In genomic region chr1:23149110-23149509, GRCh38 we compare ENCODE assay signal across 14 cellular contexts. TPM values are rescaled to one million over a fixed set of nuclear protein-coding genes. Genes with fewer than 3 reads are reported as not detected.
A peak's percentile ranks its signal among the peaks of the same experiment; 100 is the strongest.
DNase-seq lines count a peak whose midpoint lies in the region; ATAC-seq, FAIRE-seq and TF ChIP-seq lines count a peak whose summit lies in the region.
"Had no signal": no experiment of that assay in that cellular context is flagged by ENCODE, and none has a peak within 500 bp of the region (broad histone marks: within the 10 kb centered on the region; RNA-seq: fewer than 3 reads in every experiment).

No MANE protein-coding gene starts in this region.

- CTCF ChIA-PET in CD4-positive, alpha-beta memory T cell (lab: Charles Lee; ENCODE audit: partially characterized antibody): interaction anchor here (1.7 kb wide), 1 partner anchor 35 kb away, joined by 8 read pairs; no protein-coding TSS in a partner anchor

- peak overlapping the region in 2 of 8 donors; percentile 15 to 24 for H3K4me3 Mint-ChIP-seq in CD4-positive, alpha-beta memory T cell

- no peaks in the 10 kb centered on the region for H3K36me3 ChIP-seq in CD4-positive, alpha-beta memory T cell (ENCODE audit: insufficient read depth, low read length)
- no peaks in the 10 kb centered on the region for H3K36me3 ChIP-seq in Peyer's patch
- no peaks in the 10 kb centered on the region for H3K36me3 ChIP-seq in hepatocyte (replicated peaks; ENCODE audit: insufficient read depth, low read depth)
- H3K36me3 ChIP-seq: upper lobe of left lung had no signal

- H3K27ac Mint-ChIP-seq in CD4-positive, alpha-beta memory T cell: peak overlapping the region in 4 of 7 donors; percentile 14 to 76 (median 22)

- H3K27ac ChIP-seq in CD4-positive, alpha-beta memory T cell (ENCODE audit: low read depth, low read length): no peak overlapping the region
- H3K27ac ChIP-seq in Peyer's patch (peak overlapping the region in 3 of 4 donors; percentile 45 to 81 (median 59)), hepatocyte (no peak overlapping the region), foreskin keratinocyte (no peak overlapping the region)
- H3K27ac ChIP-seq: upper lobe of left lung had no signal

- peaks cover 28 to 47% (median 40%) of the 10 kb centered on the region in 4 donors for H3K4me1 Mint-ChIP-seq in CD4-positive, alpha-beta memory T cell

- no peak overlapping the region for H3K4me3 ChIP-seq in CD4-positive, alpha-beta memory T cell (ENCODE audit: low read length in 2 of 2)
- H3K4me3 ChIP-seq in Peyer's patch (no peak overlapping the region), hepatocyte (no peak overlapping the region)
- H3K4me3 ChIP-seq: lung, upper lobe of left lung had no signal

- no peak overlapping the region for H2AFZ ChIP-seq in hepatocyte

- TF ChIP-seq CTCF in Peyer's patch (IDR thresholded peaks at IDR 0.05): no peak
- TF ChIP-seq CTCF in hepatocyte (IDR thresholded peaks at IDR 0.05; ENCODE audit: poor library complexity): no peak
- no peak for TF ChIP-seq CTCF in foreskin keratinocyte (conservative IDR thresholded peaks at IDR 0.05)

- peaks cover 13% of the 10 kb centered on the region for H4K20me1 ChIP-seq in hepatocyte (ENCODE audit: insufficient read depth, poor library complexity, severe bottlenecking)

- peak; percentile 89 for FAIRE-seq in GM19239 (lab: Jason Lieb, UNC)

- H3K9me3 ChIP-seq in CD4-positive, alpha-beta memory T cell (ENCODE audit: control insufficient read depth in 1 of 2, low read length in 2 of 2): no peaks in the 10 kb centered on the region
- H3K9me3 ChIP-seq in Peyer's patch (no peaks in the 10 kb centered on the region), hepatocyte (ENCODE audit: low read depth) (no peaks in the 10 kb centered on the region)
- H3K9me3 ChIP-seq: upper lobe of left lung had no signal

- 39% methylated on average over 1 of the region's 1 CpG for WGBS in hepatocyte (ENCODE audit: low lambda C conversion rate, missing lambda C conversion rate)

- POLR2A ChIA-PET in CD4-positive, alpha-beta memory T cell (lab: Charles Lee; ENCODE audit: partially characterized antibody): no interaction called here

- no peak for DNase-seq in CD4-positive, alpha-beta memory T cell
- peak; percentile 34 for DNase-seq in GM19239 (ENCODE audit: insufficient read length, low spot score)
- peak in 1 of 3 donors; percentile 64 for DNase-seq in Peyer's patch
- peak; percentile 37 for DNase-seq in hepatocyte (ENCODE audit: low spot score)
- DNase-seq in activated effector memory CD4-positive, alpha-beta T cell treated with Interleukin-2 at 50 U/mL for 16 hours: no peak
- DNase-seq in EL: no peak
- DNase-seq in foreskin keratinocyte: no peak
- DNase-seq: activated effector memory CD4-positive, alpha-beta T cell treated with anti-CD3 and anti-CD28 coated beads, Interleukin-2, amount 50 U/mL, for 16 hours; foreskin melanocyte; NCI-H2081 treated with DMSO at 0.1 percent for 48 hours; upper lobe of left lung had no signal

- H3K9me3 Mint-ChIP-seq in CD4-positive, alpha-beta memory T cell: no peaks in the 10 kb centered on the region

- intact Hi-C loops in CD4-positive, alpha-beta memory T cell (cut with micrococcal nuclease): loop anchor here (5.0 kb wide), 1 partner anchor 47 kb away; no protein-coding TSS in a partner anchor

- TF ChIP-seq POLR2A in Peyer's patch (IDR thresholded peaks at IDR 0.05): peak in 1 of 2 donors; percentile 16

- peak overlapping the region; percentile 7 for H3K4me2 ChIP-seq in hepatocyte

- peaks cover 0 to 6% of the 10 kb centered on the region in 2 donors for H3K36me3 Mint-ChIP-seq in CD4-positive, alpha-beta memory T cell

- no peaks in the 10 kb centered on the region for H3K9me2 ChIP-seq in hepatocyte (replicated peaks; ENCODE audit: insufficient read depth)

- no peaks in the 10 kb centered on the region for H3K27me3 Mint-ChIP-seq in CD4-positive, alpha-beta memory T cell

- ATAC-seq in HG03342 (IDR thresholded peaks at IDR 0.05; ENCODE audit: unreplicated experiment) (no peak), foreskin keratinocyte (no peak)
- ATAC-seq: sciatic nerve had no signal

- peaks cover 95% of the 10 kb centered on the region for H3K79me2 ChIP-seq in hepatocyte

- H3K27me3 ChIP-seq in CD4-positive, alpha-beta memory T cell (ENCODE audit: insufficient read depth, low read length): no peaks in the 10 kb centered on the region
- H3K27me3 ChIP-seq in Peyer's patch (no peaks in the 10 kb centered on the region), hepatocyte (no peaks in the 10 kb centered on the region), foreskin keratinocyte (no peaks in the 10 kb centered on the region)
- H3K27me3 ChIP-seq: upper lobe of left lung had no signal

- peaks cover 22% of the 10 kb centered on the region for H3K4me1 ChIP-seq in CD4-positive, alpha-beta memory T cell (ENCODE audit: insufficient read depth, low read length)
- H3K4me1 ChIP-seq in Peyer's patch (peaks cover 0 to 36% (median 1%) of the 10 kb centered on the region in 4 donors), hepatocyte (ENCODE audit: insufficient read depth) (peaks cover 3% of the 10 kb centered on the region), foreskin keratinocyte (peaks cover 8% of the 10 kb centered on the region)

RNA-seq across cellular contexts. Expression of gene LUZP1, which starts 19.5 kb away (rescaled TPM):
- 10 to 100 TPM; 24.7 to 27.9 TPM for total RNA-seq in CD4-positive, alpha-beta memory T cell
- 10 to 100 TPM; 11.6 to 39.3 TPM for polyA plus RNA-seq in CD4-positive, alpha-beta memory T cell
- total RNA-seq in Peyer's patch (10 to 100 TPM; 38.8 to 92.8 (median 70.4) TPM), hepatocyte (21.2 and 23.3 TPM in 2 replicates), foreskin keratinocyte (57.9 and 60.7 TPM in 2 replicates)
- polyA plus RNA-seq in hepatocyte (27.6 and 32.5 TPM in 2 replicates), foreskin keratinocyte (11.4 and 12.8 TPM in 2 replicates)

Comparison
In these comparisons a context has a peak if more than half of its experiments do, and no peak if none do; other contexts are left out.
1. DNase-seq: peak in GM19239 (single experiment) and hepatocyte (single experiment); none in CD4-positive, alpha-beta memory T cell (0 of 5), activated effector memory CD4-positive, alpha-beta T cell treated with Interleukin-2 at 50 U/mL for 16 hours (single experiment), EL (single experiment) and foreskin keratinocyte (0 of 2).
2. H3K27ac ChIP-seq: peak in Peyer's patch (3 of 4); none in CD4-positive, alpha-beta memory T cell (single experiment), hepatocyte (single experiment) and foreskin keratinocyte (single experiment).